8 cellular contexts compared by ENCODE assay signal in the genomic region with DNA sequence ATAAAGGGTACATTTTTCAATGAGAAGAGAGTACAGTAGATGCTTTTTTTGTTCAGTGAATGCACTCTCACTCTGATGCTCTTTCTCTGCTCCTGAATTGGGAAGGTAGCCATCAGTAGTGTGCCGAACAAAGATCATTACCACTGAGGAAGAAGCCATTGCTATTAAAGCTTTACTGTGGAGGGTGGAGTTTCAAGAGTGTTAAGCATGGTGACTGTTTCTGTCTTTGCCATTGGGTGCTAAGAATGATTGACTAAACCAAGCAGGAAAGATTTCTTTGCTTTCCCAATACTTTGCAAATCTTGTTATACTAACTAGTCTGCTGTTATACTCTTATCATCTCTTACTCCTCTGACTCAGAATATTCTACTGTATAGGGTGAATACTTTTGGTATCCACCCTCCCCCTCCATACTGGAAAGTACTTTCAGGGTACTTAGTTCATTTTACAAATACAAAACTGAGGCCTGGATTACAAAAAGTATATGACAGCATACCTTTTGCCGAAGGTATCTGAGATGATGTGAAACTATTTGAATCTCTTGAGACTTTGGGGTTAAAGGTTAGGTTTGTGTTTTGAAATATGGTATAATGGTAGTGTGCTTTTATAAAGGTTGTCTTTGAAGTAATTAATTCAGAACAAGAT. TPM values are rescaled to one million over a fixed set of nuclear protein-coding genes. Genes with fewer than 3 reads are reported as not detected.
A peak's percentile ranks its signal among the peaks of the same experiment; 100 is the strongest.
DNase-seq lines count a peak whose midpoint lies in the region; ATAC-seq and TF ChIP-seq lines count a peak whose summit lies in the region.

No MANE protein-coding gene starts in this region.

- H4K20me1 ChIP-seq in PC-9 (ENCODE audit: insufficient read depth), result peaks cover 38% of the 10 kb centered on the region

- intact Hi-C loops in PC-9 (cut with micrococcal nuclease; ENCODE audit: unreplicated experiment), result loop anchor here (1.0 kb wide), 1 partner anchor 35 kb away; no protein-coding TSS in a partner anchor

- H3K27ac ChIP-seq in PC-9 (peak overlapping the region; percentile 85), cingulate gyrus (ENCODE audit: low read depth, low read length) (peak overlapping the region; percentile 15)

- H3K4me1 Mint-ChIP-seq in mesothelial cell of epicardium, result peaks cover 22% of the 10 kb centered on the region

- H3K9me3 Mint-ChIP-seq in mesothelial cell of epicardium, result no peaks in the 10 kb centered on the region

- H3K27me3 ChIP-seq in PC-9 (ENCODE audit: insufficient read depth, low read depth), result no peaks in the 10 kb centered on the region

- H3K27ac Mint-ChIP-seq in mesothelial cell of epicardium, result peak overlapping the region; percentile 99

- H3K79me2 ChIP-seq in PC-9 (ENCODE audit: low read depth), result peaks cover 66% of the 10 kb centered on the region

- H3F3A ChIP-seq in PC-9 (ENCODE audit: insufficient read depth, low read depth), result peaks cover 20% of the 10 kb centered on the region

- CTCF ChIA-PET in PC-9 (lab: Charles Lee), result interaction anchor here (0.5 kb wide), 1 partner anchor 695 kb away, joined by 6 read pairs; a partner anchor contains a TSS

- H3K4me1 ChIP-seq in PC-9 (replicated peaks; ENCODE audit: insufficient read depth), result peaks cover 21% of the 10 kb centered on the region; the same call in 1 of the 2 replicates

- H3K36me3 ChIP-seq in PC-9 (ENCODE audit: low read depth), result no peaks in the 10 kb centered on the region

- H3K9me2 ChIP-seq in PC-9 (ENCODE audit: insufficient read depth), result no peaks in the 10 kb centered on the region

- no TSS peak for BruUV-seq in PC-9 (replicated peaks; lab: Mats Ljungman, UMichigan)

- H3K4me3 ChIP-seq in PC-9, result peak overlapping the region; percentile 96

- peak; percentile 46 for TF ChIP-seq POLR2A in GM18505 (IDR thresholded peaks at IDR 0.05; ENCODE audit: borderline replicate concordance, extremely low read depth, insufficient read depth, insufficient read length)

- POLR2A ChIA-PET in PC-9 (lab: Charles Lee; ENCODE audit: unreplicated experiment), result interaction anchor here (0.5 to 0.7 kb wide), 4 partner anchors 38 to 261 kb away, joined by 3 to 5 read pairs (median 4); no protein-coding TSS in a partner anchor

- H3K4me2 ChIP-seq in PC-9, result peak overlapping the region; percentile 97

- peaks cover 2% of the 10 kb centered on the region for H3K36me3 Mint-ChIP-seq in mesothelial cell of epicardium

- H2AFZ ChIP-seq in PC-9, result peak overlapping the region; percentile 97

- H3K4me3 Mint-ChIP-seq in mesothelial cell of epicardium, result peak overlapping the region; percentile 98

- TF ChIP-seq CTCF in PC-9 (conservative IDR thresholded peaks at IDR 0.05) (no peak), mesothelial cell of epicardium (IDR thresholded peaks at IDR 0.05; ENCODE audit: unreplicated experiment) (no peak)

- H3K27me3 Mint-ChIP-seq in mesothelial cell of epicardium (ENCODE audit: low read depth), result no peaks in the 10 kb centered on the region

- peak; percentile 32 for DNase-seq in Ammon's horn (ENCODE audit: low spot score)
- DNase-seq in PC-9, result peak in 1 of 2 experiments; percentile 81
- no peak for DNase-seq in mesothelial cell of epicardium (ENCODE audit: low spot score in 2 of 2, unreplicated experiment in 2 of 2)
- no peak for DNase-seq in stimulated activated CD4-positive, alpha-beta T cell treated with anti-CD3 and anti-CD28 coated beads, Interleukin-15, amount 100 ng/mL, for 24 hours

- no peaks in the 10 kb centered on the region for H3K9me3 ChIP-seq in PC-9 (ENCODE audit: insufficient read depth, low read depth)

- no peak for ATAC-seq in GM18505 (IDR thresholded peaks at IDR 0.05; ENCODE audit: unreplicated experiment)
- ATAC-seq in HG02759 (IDR thresholded peaks at IDR 0.05; ENCODE audit: unreplicated experiment), result no peak
- ATAC-seq in HG02610 (IDR thresholded peaks at IDR 0.05; ENCODE audit: unreplicated experiment), result no peak

RNA-seq across cellular contexts. Expression of a gene that starts 1.7 kb away (rescaled TPM):
- total RNA-seq in PC-9 (2021) (186 and 233 TPM in 2 replicates), mesothelial cell of epicardium (197 to 213 TPM (median 204 TPM) in 3 replicates)
